ENCODE assay signal across 8 cellular contexts in genomic region chr3:152241142-152242067, GRCh38. TPM values are rescaled to one million over a fixed set of nuclear protein-coding genes. Genes with fewer than 3 reads are reported as not detected.
DNase-seq lines count a peak whose midpoint lies in the region; ATAC-seq, FAIRE-seq and TF ChIP-seq lines count a peak whose summit lies in the region.

No MANE protein-coding gene starts in this region.

- in situ Hi-C loops in HAP-1 (cut with MboI; ENCODE audit: low sequenced_read_pairs): no loop called here

- no peaks in the 10 kb centered on the region for H3K36me3 ChIP-seq in astrocyte (ENCODE audit: insufficient read depth, low read length)
- H3K36me3 ChIP-seq in HAP-1 (replicated peaks): no peaks in the 10 kb centered on the region

- no peaks in the 10 kb centered on the region for H3K9me3 ChIP-seq in CD4-positive, alpha-beta T cell (ENCODE audit: control insufficient read depth, low read length)
- H3K9me3 ChIP-seq in astrocyte (ENCODE audit: insufficient read depth, low read depth, low read length) (no peaks in the 10 kb centered on the region), HAP-1 (no peaks in the 10 kb centered on the region)

- H3K4me1 Mint-ChIP-seq in CD4-positive, alpha-beta T cell (ENCODE audit: low read depth): peaks cover 78% of the 10 kb centered on the region
- H3K4me1 Mint-ChIP-seq in astrocyte (ENCODE audit: low read depth, unreplicated experiment): peaks cover 12% of the 10 kb centered on the region

- peak overlapping the region; percentile 76 for H3K27ac ChIP-seq in CD4-positive, alpha-beta T cell (ENCODE audit: low read depth, low read length)
- no peak overlapping the region for H3K27ac ChIP-seq in astrocyte (ENCODE audit: low read depth, low read length)

- no peak for ATAC-seq in CD4-positive, alpha-beta T cell (ENCODE audit: poor library complexity)
- peak; percentile 68 for ATAC-seq in GM21423 (IDR thresholded peaks at IDR 0.05; ENCODE audit: unreplicated experiment)

- H3K4me3 ChIP-seq in astrocyte (ENCODE audit: insufficient read depth, low read depth, low read length) (no peak overlapping the region), HAP-1 (no peak overlapping the region)

- CTCF ChIA-PET in CD4-positive, alpha-beta T cell (lab: Charles Lee): interaction anchor here (1.3 kb wide), 1 partner anchor 11 kb away, joined by 4 read pairs; no protein-coding TSS in a partner anchor

- no peak overlapping the region for H2AFZ ChIP-seq in astrocyte (ENCODE audit: low read depth, low read length)

- H3K79me2 ChIP-seq in astrocyte (ENCODE audit: insufficient read depth, low read length): no peaks in the 10 kb centered on the region

- intact Hi-C loops in CD4-positive, alpha-beta T cell (cut with DNase I, micrococcal nuclease): loop anchor here in 1 of 2 experiments (1.0 to 2.0 kb wide), 2 partner anchors 19 to 28 kb away; no protein-coding TSS in a partner anchor

- FAIRE-seq in astrocyte (lab: Jason Lieb, UNC): no peak

- peaks cover 25% of the 10 kb centered on the region for H3K36me3 Mint-ChIP-seq in CD4-positive, alpha-beta T cell (ENCODE audit: low read depth)
- peaks cover 3% of the 10 kb centered on the region for H3K36me3 Mint-ChIP-seq in astrocyte (ENCODE audit: low read depth, unreplicated experiment)

- no peak overlapping the region for H3K9ac ChIP-seq in astrocyte (ENCODE audit: low read length)

- H3K4me1 ChIP-seq in astrocyte (ENCODE audit: insufficient read depth, low read length) (peaks cover 2% of the 10 kb centered on the region), HAP-1 (no peaks in the 10 kb centered on the region)

- no peak for TF ChIP-seq CTCF in CD4-positive, alpha-beta T cell (IDR thresholded peaks at IDR 0.05)
- no peak for TF ChIP-seq CTCF in astrocyte (IDR thresholded peaks at IDR 0.05; ENCODE audit: insufficient read depth, low read depth, low read length)

- no peaks in the 10 kb centered on the region for H3K27me3 ChIP-seq in CD4-positive, alpha-beta T cell (ENCODE audit: control insufficient read depth, insufficient read depth, low read length)
- H3K27me3 ChIP-seq in astrocyte (ENCODE audit: insufficient read depth, low read length): no peaks in the 10 kb centered on the region
- no peaks in the 10 kb centered on the region for H3K27me3 ChIP-seq in HAP-1 (ENCODE audit: low read depth)

- H3K27me3 Mint-ChIP-seq in CD4-positive, alpha-beta T cell: no peaks in the 10 kb centered on the region
- no peaks in the 10 kb centered on the region for H3K27me3 Mint-ChIP-seq in astrocyte (ENCODE audit: low read depth, unreplicated experiment)

- peak overlapping the region; percentile 92 for H3K4me3 Mint-ChIP-seq in CD4-positive, alpha-beta T cell
- H3K4me3 Mint-ChIP-seq in astrocyte (ENCODE audit: unreplicated experiment): no peak overlapping the region

- no peak overlapping the region for H3K4me2 ChIP-seq in astrocyte (ENCODE audit: low read length)

- H3K9me3 Mint-ChIP-seq in CD4-positive, alpha-beta T cell: peaks cover 2% of the 10 kb centered on the region
- H3K9me3 Mint-ChIP-seq in astrocyte (ENCODE audit: unreplicated experiment): peaks cover 3% of the 10 kb centered on the region

- no peak for DNase-seq in CD4-positive, alpha-beta T cell
- peak; percentile 69 for DNase-seq in HT1080 (ENCODE audit: low read depth)
- peak; percentile 32 for DNase-seq in astrocyte (ENCODE audit: low read depth)
- no peak for DNase-seq in 8988T
- DNase-seq in effector CD4-positive, alpha-beta T cell: no peak
- DNase-seq in HAP-1 (ENCODE audit: low spot score in 2 of 2): no peak
- DNase-seq in NCI-H1930 (lab: John Stamatoyannopoulos, UW): no peak

- peak overlapping the region; percentile 79 for H3K27ac Mint-ChIP-seq in CD4-positive, alpha-beta T cell
- no peak overlapping the region for H3K27ac Mint-ChIP-seq in astrocyte (ENCODE audit: unreplicated experiment)

- no peaks in the 10 kb centered on the region for H4K20me1 ChIP-seq in astrocyte (ENCODE audit: insufficient read depth, low read length)

- POLR2A ChIA-PET in CD4-positive, alpha-beta T cell (lab: Charles Lee): interaction anchor here (0.7 to 12.7 kb wide), 8 partner anchors 8 to 203 kb away, joined by 3 to 294 read pairs (median 16); partner anchors contain the start of gene MBNL1

RNA-seq across cellular contexts. Expression of gene MBNL1, which starts 27.3 kb away (rescaled TPM):
- 100 to 1,000 TPM; 551 to 561 TPM for total RNA-seq in CD4-positive, alpha-beta T cell
- total RNA-seq in HT1080 (2014; rRNA removed; shearing (Covaris generic)): 209 and 295 TPM in 2 replicates
- polyA plus RNA-seq in HT1080 (2015; cell fraction: cytosol; rRNA removed): 98.5 and 119 TPM in 2 replicates
- polyA plus RNA-seq in HT1080 (2015; cell fraction: nucleus; rRNA removed): 115 and 116 TPM in 2 replicates
- total RNA-seq in astrocyte: 89.1 and 93.1 TPM in 2 replicates

Comparison
In these comparisons a context has a peak if more than half of its experiments do, and no peak if none do; other contexts are left out.
1. DNase-seq: peak in HT1080 (single experiment) and astrocyte (single experiment); none in CD4-positive, alpha-beta T cell (0 of 10), 8988T (single experiment), effector CD4-positive, alpha-beta T cell (single experiment), HAP-1 (0 of 2) and NCI-H1930 (0 of 2).